In the genomic region with DNA sequence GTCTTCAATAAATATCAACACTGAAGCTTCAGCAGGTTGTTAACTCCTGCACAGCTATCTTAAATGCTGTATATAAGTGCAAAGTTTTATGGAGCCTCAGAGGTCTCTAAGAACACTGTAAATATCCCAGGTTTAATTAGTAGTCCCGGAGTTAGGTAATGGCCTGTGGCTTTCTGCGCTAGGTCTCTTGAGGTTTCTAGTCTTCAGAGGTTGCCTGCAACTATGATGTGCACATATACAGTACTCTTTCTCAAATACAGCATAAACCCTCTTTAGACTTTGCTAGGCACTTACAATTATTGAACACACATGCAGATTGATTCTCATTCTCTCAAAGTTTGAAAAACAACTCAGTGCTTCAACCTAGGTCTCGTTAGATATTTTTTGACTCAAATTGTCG, we compare ENCODE assay signal across 8 cellular contexts. TPM values are rescaled to one million over a fixed set of nuclear protein-coding genes. Genes with fewer than 3 reads are reported as not detected.
DNase-seq lines count a peak whose midpoint lies in the region; ATAC-seq, FAIRE-seq and TF ChIP-seq lines count a peak whose summit lies in the region.

No MANE protein-coding gene starts in this region.

- H3K27ac ChIP-seq in kidney (ENCODE audit: low read depth in 2 of 2, low read length in 2 of 2) (peak overlapping the region in 1 of 2 donors; percentile 96), tibial artery (peak overlapping the region; percentile 83 to 100)

- intact Hi-C loops in activated T-helper 1 cell treated with anti-CD3 and anti-CD28 coated beads, Interleukin-12 subunit alpha, Interleukin-12 subunit beta, Interleukin-2, Interleukin-4 antibody, amounts not matched to agents 30 ng/mL and 10 ng/mL and 1 ng/mL, durations not matched to agents 14 hours and 24 hours and 36 hours (cut with micrococcal nuclease): loop anchor here (1.0 to 10.0 kb wide), 5 partner anchors 291 to 1841 kb away; a partner anchor contains a TSS
- intact Hi-C loops in kidney (cut with DNase I): no loop called here
- intact Hi-C loops in tibial artery (cut with DNase I; ENCODE audit: low total_unique reads): loop anchor here (5.0 to 10.0 kb wide), 4 partner anchors 151 to 526 kb away; no protein-coding TSS in a partner anchor

- no peaks in the 10 kb centered on the region for H3K9me3 ChIP-seq in kidney (ENCODE audit: control insufficient read depth in 1 of 2, low read length in 2 of 2)
- H3K9me3 ChIP-seq in tibial artery: no peaks in the 10 kb centered on the region

- no peak for ATAC-seq in activated T-cell treated with anti-CD3 and anti-CD28 coated beads, Interleukin-2, amount 50 U/mL, for 4 hours
- ATAC-seq in GM18502 (IDR thresholded peaks at IDR 0.05; ENCODE audit: poor library complexity, unreplicated experiment): no peak

- H3K27me3 Mint-ChIP-seq in activated T-cell treated with anti-CD3 and anti-CD28 coated beads, Interleukin-2, amount 50 U/mL, for 4 hours (ENCODE audit: low read depth): no peaks in the 10 kb centered on the region
- peaks cover 5% of the 10 kb centered on the region for H3K27me3 Mint-ChIP-seq in activated T-helper 1 cell treated with anti-CD3 and anti-CD28 coated beads, Interleukin-12 subunit alpha, Interleukin-12 subunit beta, Interleukin-2, Interleukin-4 antibody, amounts not matched to agents 30 ng/mL and 10 ng/mL and 1 ng/mL, durations not matched to agents 14 hours and 24 hours and 36 hours (ENCODE audit: insufficient read depth)

- peak overlapping the region; percentile 13 for H3K27ac Mint-ChIP-seq in activated T-helper 1 cell treated with anti-CD3 and anti-CD28 coated beads, Interleukin-12 subunit alpha, Interleukin-12 subunit beta, Interleukin-2, Interleukin-4 antibody, amounts not matched to agents 30 ng/mL and 10 ng/mL and 1 ng/mL, durations not matched to agents 14 hours and 24 hours and 36 hours

- H3K27me3 ChIP-seq in tibial artery: no peaks in the 10 kb centered on the region

- H3K4me3 ChIP-seq in kidney (ENCODE audit: low read length in 2 of 2): peak overlapping the region; percentile 93 to 97
- H3K4me3 ChIP-seq in tibial artery: peak overlapping the region; percentile 83 to 97

- peaks cover 26% of the 10 kb centered on the region for H3K4me1 Mint-ChIP-seq in activated T-cell treated with anti-CD3 and anti-CD28 coated beads, Interleukin-2, amount 50 U/mL, for 4 hours (ENCODE audit: low read depth)
- peaks cover 45% of the 10 kb centered on the region for H3K4me1 Mint-ChIP-seq in activated T-helper 1 cell treated with anti-CD3 and anti-CD28 coated beads, Interleukin-12 subunit alpha, Interleukin-12 subunit beta, Interleukin-2, Interleukin-4 antibody, amounts not matched to agents 30 ng/mL and 10 ng/mL and 1 ng/mL, durations not matched to agents 14 hours and 24 hours and 36 hours (ENCODE audit: low read depth)

- FAIRE-seq in kidney (lab: Jason Lieb, UNC): no peak

- no peaks in the 10 kb centered on the region for H3K9me3 Mint-ChIP-seq in activated T-cell treated with anti-CD3 and anti-CD28 coated beads, Interleukin-2, amount 50 U/mL, for 4 hours
- H3K9me3 Mint-ChIP-seq in activated T-helper 1 cell treated with anti-CD3 and anti-CD28 coated beads, Interleukin-12 subunit alpha, Interleukin-12 subunit beta, Interleukin-2, Interleukin-4 antibody, amounts not matched to agents 30 ng/mL and 10 ng/mL and 1 ng/mL, durations not matched to agents 14 hours and 24 hours and 36 hours: no peaks in the 10 kb centered on the region

- peak overlapping the region; percentile 97 for H3K4me3 Mint-ChIP-seq in activated T-cell treated with anti-CD3 and anti-CD28 coated beads, Interleukin-2, amount 50 U/mL, for 4 hours
- H3K4me3 Mint-ChIP-seq in activated T-helper 1 cell treated with anti-CD3 and anti-CD28 coated beads, Interleukin-12 subunit alpha, Interleukin-12 subunit beta, Interleukin-2, Interleukin-4 antibody, amounts not matched to agents 30 ng/mL and 10 ng/mL and 1 ng/mL, durations not matched to agents 14 hours and 24 hours and 36 hours: peak overlapping the region; percentile 94

- peak overlapping the region in 1 of 2 donors; percentile 86 for H3K9ac ChIP-seq in kidney (ENCODE audit: low read length in 2 of 2)

- no peak for TF ChIP-seq CTCF in kidney (IDR thresholded peaks at IDR 0.05; ENCODE audit: borderline replicate concordance, extremely low read depth, insufficient read depth)
- TF ChIP-seq CTCF in tibial artery (IDR thresholded peaks at IDR 0.05): no peak

- no peaks in the 10 kb centered on the region for H3K36me3 Mint-ChIP-seq in activated T-cell treated with anti-CD3 and anti-CD28 coated beads, Interleukin-2, amount 50 U/mL, for 4 hours (ENCODE audit: insufficient read depth)
- peaks cover 12% of the 10 kb centered on the region for H3K36me3 Mint-ChIP-seq in activated T-helper 1 cell treated with anti-CD3 and anti-CD28 coated beads, Interleukin-12 subunit alpha, Interleukin-12 subunit beta, Interleukin-2, Interleukin-4 antibody, amounts not matched to agents 30 ng/mL and 10 ng/mL and 1 ng/mL, durations not matched to agents 14 hours and 24 hours and 36 hours (ENCODE audit: low read depth)

- DNase-seq in activated T-cell treated with anti-CD3 and anti-CD28 coated beads, Interleukin-2, amount 50 U/mL, for 4 hours: no peak
- DNase-seq in activated T-cell treated with anti-CD3 and anti-CD28 coated beads, Interleukin-2, amount 50 U/mL, for 1 hour: no peak
- no peak for DNase-seq in activated T-helper 1 cell treated with anti-CD3 and anti-CD28 coated beads, Interleukin-12 subunit alpha, Interleukin-12 subunit beta, Interleukin-2, Interleukin-4 antibody, amounts not matched to agents 30 ng/mL and 10 ng/mL and 1 ng/mL, durations not matched to agents 14 hours and 24 hours and 36 hours (ENCODE audit: low spot score)
- DNase-seq in kidney (no peak), tibial artery (no peak), DMS79 treated with DMSO at 0.1 percent for 48 hours (lab: John Stamatoyannopoulos, UW) (no peak), amygdala (lab: John Stamatoyannopoulos, UW) (no peak)

- H3K4me1 ChIP-seq in kidney (ENCODE audit: control insufficient read depth in 1 of 2, insufficient read depth in 1 of 2, low read depth in 1 of 2, low read length in 2 of 2): peaks cover 6 to 11% of the 10 kb centered on the region in 2 donors
- H3K4me1 ChIP-seq in tibial artery: peaks cover 0 to 12% (median 7%) of the 10 kb centered on the region in 4 donors

- H3K36me3 ChIP-seq in kidney (ENCODE audit: control insufficient read depth in 1 of 2, insufficient read depth in 2 of 2, low read length in 2 of 2) (no peaks in the 10 kb centered on the region), tibial artery (no peaks in the 10 kb centered on the region)

RNA-seq across cellular contexts. Expression of a gene that starts 2.3 kb away (rescaled TPM):
- under 1 TPM; 0.32 to 0.43 (median 0.35) TPM for total RNA-seq in activated T-cell treated with anti-CD3 and anti-CD28 coated beads, Interleukin-2, amount 50 U/mL, for 4 hours
- total RNA-seq in activated T-helper 1 cell treated with anti-CD3 and anti-CD28 coated beads, Interleukin-12 subunit alpha, Interleukin-12 subunit beta, Interleukin-2, Interleukin-4 antibody, amounts not matched to agents 30 ng/mL and 10 ng/mL and 1 ng/mL, durations not matched to agents 14 hours and 24 hours and 36 hours: 0.78 and 0.86 TPM in 2 replicates
- 1.7 TPM for total RNA-seq in kidney
- 0.82 TPM for polyA plus RNA-seq in kidney (ENCODE audit: insufficient read depth, low read depth, low replicate concordance)

RNA-seq across cellular contexts. Expression of a gene that starts 2.4 kb away (rescaled TPM):
- total RNA-seq in activated T-cell treated with anti-CD3 and anti-CD28 coated beads, Interleukin-2, amount 50 U/mL, for 4 hours: 10 to 100 TPM; 32.8 to 37.2 (median 35.5) TPM
- total RNA-seq in activated T-helper 1 cell treated with anti-CD3 and anti-CD28 coated beads, Interleukin-12 subunit alpha, Interleukin-12 subunit beta, Interleukin-2, Interleukin-4 antibody, amounts not matched to agents 30 ng/mL and 10 ng/mL and 1 ng/mL, durations not matched to agents 14 hours and 24 hours and 36 hours: 56.9 and 67.6 TPM in 2 replicates
- 154 TPM for total RNA-seq in kidney
- 22.3 TPM for polyA plus RNA-seq in kidney (ENCODE audit: insufficient read depth, low read depth, low replicate concordance)

RNA-seq across cellular contexts. Expression of a gene that starts 43.0 kb away (rescaled TPM):
- 10 to 100 TPM; 52.2 to 61.1 (median 52.5) TPM for total RNA-seq in activated T-cell treated with anti-CD3 and anti-CD28 coated beads, Interleukin-2, amount 50 U/mL, for 4 hours
- total RNA-seq in activated T-helper 1 cell treated with anti-CD3 and anti-CD28 coated beads, Interleukin-12 subunit alpha, Interleukin-12 subunit beta, Interleukin-2, Interleukin-4 antibody, amounts not matched to agents 30 ng/mL and 10 ng/mL and 1 ng/mL, durations not matched to agents 14 hours and 24 hours and 36 hours: 50.1 and 53.0 TPM in 2 replicates
- 57.3 TPM for total RNA-seq in kidney
- 22.0 TPM for polyA plus RNA-seq in kidney (ENCODE audit: insufficient read depth, low read depth, low replicate concordance)
